In genomic region chr16:59212492-59213024, GRCh38 we compare ENCODE assay signal across 24 cellular contexts.
"Had no signal": no experiment of that assay in that cellular context is flagged by ENCODE, and none has a peak within 500 bp of the region (broad histone marks: within the 10 kb centered on the region; RNA-seq: fewer than 3 reads in every experiment).

No MANE protein-coding gene starts in this region.

- H3K4me1 Mint-ChIP-seq: activated B cell treated with CpG ODN at 0.5 μM for 24 hours; activated CD4-positive, alpha-beta T cell treated with anti-CD3 and anti-CD28 coated beads for 36 hours; activated CD8-positive, alpha-beta memory T cell treated with anti-CD3 and anti-CD28 coated beads, Interleukin-2, amount 10 ng/mL, durations not matched to agents 7 days and 5 days; immature natural killer cell; naive thymus-derived CD8-positive, alpha-beta T cell; stimulated activated naive B cell treated with anti-CD40 and anti-IgM and Interleukin-4, amounts not matched to agents 10 μg/mL and 1 μg/mL and 100 μg/mL, for 72 hours; T-helper 17 cell had no signal

- H3K4me3 ChIP-seq: hepatocyte, lower lobe of right lung, neural progenitor cell, smooth muscle cell, transverse colon, uterus had no signal

- H3K9me3 ChIP-seq: lower lobe of right lung, transverse colon, uterus had no signal

- H3K9me3 Mint-ChIP-seq: activated naive CD8-positive, alpha-beta T cell treated with anti-CD3 and anti-CD28 coated beads for 36 hours; dendritic cell treated with granulocyte-macrophage colony-stimulating factor and Interleukin-4, amounts not matched to agents 40 ng/mL and 50 ng/mL, for 4 days had no signal

- H3K9ac ChIP-seq: neural progenitor cell had no signal

- H3K36me3 Mint-ChIP-seq: activated CD4-positive, alpha-beta memory T cell treated with anti-CD3 and anti-CD28 coated beads for 36 hours; activated CD8-positive, alpha-beta memory T cell treated with anti-CD3 and anti-CD28 coated beads, Interleukin-2, amount 10 ng/mL, durations not matched to agents 7 days and 5 days; activated naive CD8-positive, alpha-beta T cell treated with anti-CD3 and anti-CD28 coated beads for 36 hours; immature natural killer cell; naive thymus-derived CD8-positive, alpha-beta T cell; neural progenitor cell; stimulated activated naive B cell treated with anti-CD40 and anti-IgM and Interleukin-4, amounts not matched to agents 10 μg/mL and 1 μg/mL and 100 μg/mL, for 72 hours had no signal

- ATAC-seq: activated CD4-positive, alpha-beta T cell treated with anti-CD3 and anti-CD28 coated beads for 36 hours; activated CD8-positive, alpha-beta memory T cell treated with anti-CD3 and anti-CD28 coated beads, Interleukin-2, amount 10 ng/mL, durations not matched to agents 7 days and 5 days; foreskin keratinocyte; left lobe of liver; lower lobe of right lung; naive thymus-derived CD8-positive, alpha-beta T cell; sciatic nerve; stimulated activated naive B cell treated with anti-CD40 and anti-IgM and Interleukin-4, amounts not matched to agents 10 μg/mL and 1 μg/mL and 100 μg/mL, for 72 hours; T-helper 17 cell had no signal

- H2AFZ ChIP-seq: hepatocyte, neural progenitor cell had no signal

- H3K4me1 ChIP-seq: foreskin keratinocyte, transverse colon, uterus had no signal

- H3K27ac Mint-ChIP-seq: activated B cell treated with CpG ODN at 0.5 μM for 24 hours; activated CD4-positive, alpha-beta memory T cell treated with anti-CD3 and anti-CD28 coated beads for 36 hours; activated CD4-positive, alpha-beta T cell treated with anti-CD3 and anti-CD28 coated beads for 36 hours; activated CD8-positive, alpha-beta memory T cell treated with anti-CD3 and anti-CD28 coated beads, Interleukin-2, amount 10 ng/mL, durations not matched to agents 7 days and 5 days; activated naive CD8-positive, alpha-beta T cell treated with anti-CD3 and anti-CD28 coated beads for 36 hours; dendritic cell treated with granulocyte-macrophage colony-stimulating factor and Interleukin-4, amounts not matched to agents 40 ng/mL and 50 ng/mL, for 4 days; immature natural killer cell; naive thymus-derived CD8-positive, alpha-beta T cell; stimulated activated naive B cell treated with anti-CD40 and anti-IgM and Interleukin-4, amounts not matched to agents 10 μg/mL and 1 μg/mL and 100 μg/mL, for 72 hours; T-helper 17 cell had no signal

- H3K27me3 Mint-ChIP-seq: activated B cell treated with CpG ODN at 0.5 μM for 24 hours; activated CD4-positive, alpha-beta memory T cell treated with anti-CD3 and anti-CD28 coated beads for 36 hours; activated CD4-positive, alpha-beta T cell treated with anti-CD3 and anti-CD28 coated beads for 36 hours; activated CD8-positive, alpha-beta memory T cell treated with anti-CD3 and anti-CD28 coated beads, Interleukin-2, amount 10 ng/mL, durations not matched to agents 7 days and 5 days; activated naive CD8-positive, alpha-beta T cell treated with anti-CD3 and anti-CD28 coated beads for 36 hours; dendritic cell treated with granulocyte-macrophage colony-stimulating factor and Interleukin-4, amounts not matched to agents 40 ng/mL and 50 ng/mL, for 4 days; stimulated activated naive B cell treated with anti-CD40 and anti-IgM and Interleukin-4, amounts not matched to agents 10 μg/mL and 1 μg/mL and 100 μg/mL, for 72 hours; T-helper 17 cell had no signal

- H3K27ac ChIP-seq: foreskin keratinocyte, hepatocyte, lower lobe of right lung, neural progenitor cell, transverse colon, uterus had no signal

- H3K4me2 ChIP-seq: hepatocyte, neural progenitor cell, smooth muscle cell had no signal

- H3K27me3 ChIP-seq: foreskin keratinocyte, hepatocyte, neural progenitor cell, transverse colon, uterus had no signal

- DNase-seq: activated B cell treated with CpG ODN at 0.5 μM for 24 hours; activated CD4-positive, alpha-beta memory T cell treated with anti-CD3 and anti-CD28 coated beads for 36 hours; activated CD4-positive, alpha-beta T cell treated with anti-CD3 and anti-CD28 coated beads for 36 hours; activated CD8-positive, alpha-beta memory T cell treated with anti-CD3 and anti-CD28 coated beads, Interleukin-2, amount 10 ng/mL, durations not matched to agents 7 days and 5 days; activated naive CD8-positive, alpha-beta T cell treated with anti-CD3 and anti-CD28 coated beads for 36 hours; activated T-cell treated with anti-CD3 and anti-CD28 coated beads for 4 hours; effector CD4-positive, alpha-beta T cell; erythroblast; foreskin keratinocyte; immature natural killer cell; lower lobe of right lung; naive thymus-derived CD8-positive, alpha-beta T cell; stimulated activated CD4-positive, alpha-beta T cell treated with anti-CD3 and anti-CD28 coated beads, Interleukin-15, amount 100 ng/mL, for 24 hours; stimulated activated CD8-positive, alpha-beta memory T cell treated with anti-CD3 and anti-CD28 coated beads, Interleukin-4, amount 100 ng/mL, for 48 hours; stimulated activated naive B cell treated with anti-CD40 and anti-IgM and Interleukin-4, amounts not matched to agents 10 μg/mL and 1 μg/mL and 100 μg/mL, for 72 hours; T-helper 17 cell; transverse colon; uterus had no signal

- H3K79me2 ChIP-seq: hepatocyte had no signal

- H3K4me3 Mint-ChIP-seq: activated B cell treated with CpG ODN at 0.5 μM for 24 hours; activated CD4-positive, alpha-beta memory T cell treated with anti-CD3 and anti-CD28 coated beads for 36 hours; activated CD4-positive, alpha-beta T cell treated with anti-CD3 and anti-CD28 coated beads for 36 hours; activated CD8-positive, alpha-beta memory T cell treated with anti-CD3 and anti-CD28 coated beads, Interleukin-2, amount 10 ng/mL, durations not matched to agents 7 days and 5 days; activated naive CD8-positive, alpha-beta T cell treated with anti-CD3 and anti-CD28 coated beads for 36 hours; dendritic cell treated with granulocyte-macrophage colony-stimulating factor and Interleukin-4, amounts not matched to agents 40 ng/mL and 50 ng/mL, for 4 days; immature natural killer cell; naive thymus-derived CD8-positive, alpha-beta T cell; neural progenitor cell; stimulated activated naive B cell treated with anti-CD40 and anti-IgM and Interleukin-4, amounts not matched to agents 10 μg/mL and 1 μg/mL and 100 μg/mL, for 72 hours; T-helper 17 cell had no signal

- H3K36me3 ChIP-seq: lower lobe of right lung, neural progenitor cell, transverse colon, uterus had no signal
